In genomic region chr7:101018271-101019167, GRCh38 we compare ENCODE assay signal across 11 cellular contexts. TPM values are rescaled to one million over a fixed set of nuclear protein-coding genes. Genes with fewer than 3 reads are reported as not detected.
A peak's percentile ranks its signal among the peaks of the same experiment; 100 is the strongest.
DNase-seq lines count a peak whose midpoint lies in the region; ATAC-seq and TF ChIP-seq lines count a peak whose summit lies in the region.
"Had no signal": no experiment of that assay in that cellular context is flagged by ENCODE, and none has a peak within 500 bp of the region (broad histone marks: within the 10 kb centered on the region; RNA-seq: fewer than 3 reads in every experiment).

No MANE protein-coding gene starts in this region.

- DNase-seq in CD8-positive, alpha-beta memory T cell: no peak
- DNase-seq in GM23338 (ENCODE audit: low spot score) (peak; percentile 80), esophagus squamous epithelium (lab: John Stamatoyannopoulos, UW) (no peak), AG08396 (ENCODE audit: low spot score) (no peak), DMS53 treated with DMSO at 0.1 percent for 48 hours (lab: John Stamatoyannopoulos, UW; ENCODE audit: unreplicated experiment) (no peak)
- DNase-seq in activated naive CD8-positive, alpha-beta T cell treated with anti-CD3 and anti-CD28 coated beads for 36 hours: peak; percentile 16
- no peak for DNase-seq in natural killer cell treated with Interleukin-12 subunit alpha and Interleukin-12 subunit beta and Interleukin-15 and Interleukin-18, amount 100 ng/mL, for 72 hours (ENCODE audit: low spot score)
- DNase-seq: dermis blood vessel endothelial cell, NCI-H1048 had no signal

- peaks cover 0 to 9% of the 10 kb centered on the region in 2 donors for H3K27me3 Mint-ChIP-seq in CD8-positive, alpha-beta memory T cell
- H3K27me3 Mint-ChIP-seq in GM23338 (ENCODE audit: insufficient read depth, low read depth, poor library complexity): peaks cover 22% of the 10 kb centered on the region
- peaks cover 6% of the 10 kb centered on the region for H3K27me3 Mint-ChIP-seq in activated naive CD8-positive, alpha-beta T cell treated with anti-CD3 and anti-CD28 coated beads for 36 hours
- peaks cover 0 to 7% of the 10 kb centered on the region in 2 donors for H3K27me3 Mint-ChIP-seq in natural killer cell treated with Interleukin-12 subunit alpha and Interleukin-12 subunit beta and Interleukin-15 and Interleukin-18, amount 100 ng/mL, for 72 hours

- peaks cover 0 to 21% (median under 1%) of the 10 kb centered on the region in 3 donors for H3K36me3 Mint-ChIP-seq in CD8-positive, alpha-beta memory T cell
- H3K36me3 Mint-ChIP-seq in GM23338 (ENCODE audit: low read depth): peaks cover 7% of the 10 kb centered on the region
- H3K36me3 Mint-ChIP-seq in activated naive CD8-positive, alpha-beta T cell treated with anti-CD3 and anti-CD28 coated beads for 36 hours: no peaks in the 10 kb centered on the region
- no peaks in the 10 kb centered on the region for H3K36me3 Mint-ChIP-seq in natural killer cell treated with Interleukin-12 subunit alpha and Interleukin-12 subunit beta and Interleukin-15 and Interleukin-18, amount 100 ng/mL, for 72 hours

- H3K36me3 ChIP-seq in CD8-positive, alpha-beta memory T cell (ENCODE audit: insufficient read depth, low read length): no peaks in the 10 kb centered on the region
- H3K36me3 ChIP-seq in GM23338 (ENCODE audit: insufficient read depth) (no peaks in the 10 kb centered on the region), esophagus squamous epithelium (no peaks in the 10 kb centered on the region)

- 0 out of 2 replicates have a peak overlapping the region, but pooled peaks have one; percentile 49 for H2AFZ ChIP-seq in GM23338

- peaks cover 15% of the 10 kb centered on the region; the same call in 1 of the 2 replicates for H3F3A ChIP-seq in GM23338 (replicated peaks; ENCODE audit: low read depth)

- ATAC-seq in GM23338 (peak; percentile 58), SK-N-SH treated with all-trans-retinoic acid at 6 μM for 48 hours (no peak)
- peak; percentile 21 to 65 for ATAC-seq in natural killer cell treated with Interleukin-12 subunit alpha and Interleukin-12 subunit beta and Interleukin-15 and Interleukin-18, amount 100 ng/mL, for 72 hours

- TF ChIP-seq CTCF in GM23338 (conservative IDR thresholded peaks at IDR 0.05; ENCODE audit: low read depth in 2 of 2) (no peak), esophagus squamous epithelium (IDR thresholded peaks at IDR 0.05) (no peak)

- H3K4me2 ChIP-seq in GM23338: peak overlapping the region; percentile 70

- peaks cover 14 to 41% (median 20%) of the 10 kb centered on the region in 3 donors for H3K4me1 Mint-ChIP-seq in CD8-positive, alpha-beta memory T cell
- H3K4me1 Mint-ChIP-seq in GM23338: peaks cover 21% of the 10 kb centered on the region
- peaks cover 15% of the 10 kb centered on the region for H3K4me1 Mint-ChIP-seq in activated naive CD8-positive, alpha-beta T cell treated with anti-CD3 and anti-CD28 coated beads for 36 hours
- H3K4me1 Mint-ChIP-seq in natural killer cell treated with Interleukin-12 subunit alpha and Interleukin-12 subunit beta and Interleukin-15 and Interleukin-18, amount 100 ng/mL, for 72 hours (ENCODE audit: low read depth in 2 of 2): peaks cover 6 to 23% of the 10 kb centered on the region in 2 donors

- no peaks in the 10 kb centered on the region for H3K9me2 ChIP-seq in GM23338 (ENCODE audit: insufficient read depth)

- no peak for TF ChIP-seq POLR2A in esophagus squamous epithelium (IDR thresholded peaks at IDR 0.05)

- no peaks in the 10 kb centered on the region for H3K9me3 Mint-ChIP-seq in CD8-positive, alpha-beta memory T cell
- no peaks in the 10 kb centered on the region; the same call in 2 of the 3 replicates for H3K9me3 Mint-ChIP-seq in GM23338
- H3K9me3 Mint-ChIP-seq in activated naive CD8-positive, alpha-beta T cell treated with anti-CD3 and anti-CD28 coated beads for 36 hours: no peaks in the 10 kb centered on the region
- no peaks in the 10 kb centered on the region for H3K9me3 Mint-ChIP-seq in natural killer cell treated with Interleukin-12 subunit alpha and Interleukin-12 subunit beta and Interleukin-15 and Interleukin-18, amount 100 ng/mL, for 72 hours

- no peaks in the 10 kb centered on the region for H3K9me3 ChIP-seq in CD8-positive, alpha-beta memory T cell (ENCODE audit: low read length)
- no peaks in the 10 kb centered on the region for H3K9me3 ChIP-seq in esophagus squamous epithelium

- peaks cover 7% of the 10 kb centered on the region for H3K4me1 ChIP-seq in CD8-positive, alpha-beta memory T cell (ENCODE audit: insufficient read depth, low read length)
- H3K4me1 ChIP-seq in GM23338 (ENCODE audit: insufficient read depth) (peaks cover 19% of the 10 kb centered on the region), esophagus squamous epithelium (peaks cover 6 to 12% (median 9%) of the 10 kb centered on the region in 3 donors)

- whole genome bisulfite sequencing in esophagus squamous epithelium, 2 donors: 67% methylated on average over 1 of the region's 14 CpGs

- no peaks in the 10 kb centered on the region for H4K20me1 ChIP-seq in GM23338 (replicated peaks; ENCODE audit: insufficient read depth)

- CTCF ChIA-PET in CD8-positive, alpha-beta memory T cell (lab: Charles Lee): no interaction called here

- POLR2A ChIA-PET in CD8-positive, alpha-beta memory T cell (lab: Charles Lee): interaction anchor here (0.5 to 1.1 kb wide), 2 partner anchors 144 to 312 kb away, joined by 3 read pairs; partner anchors contain the start of genes POP7 and SRRT

- H3K27me3 ChIP-seq in CD8-positive, alpha-beta memory T cell (ENCODE audit: insufficient read depth, low read length, poor library complexity, severe bottlenecking): no peaks in the 10 kb centered on the region
- no peaks in the 10 kb centered on the region for H3K27me3 ChIP-seq in GM23338 (ENCODE audit: insufficient read depth)
- H3K27me3 ChIP-seq in esophagus squamous epithelium: peaks cover 0 to 41% (median 0%) of the 10 kb centered on the region in 4 donors

- intact Hi-C loops in esophagus squamous epithelium (cut with DNase I): no loop called here

- no peak overlapping the region for H3K4me3 ChIP-seq in CD8-positive, alpha-beta memory T cell (ENCODE audit: low read length)
- H3K4me3 ChIP-seq in GM23338 (peak overlapping the region; percentile 49; the same call in 1 of the 2 replicates), esophagus squamous epithelium (no peak overlapping the region)

- peak overlapping the region in 6 of 7 donors; percentile 19 to 85 (median 50) for H3K4me3 Mint-ChIP-seq in CD8-positive, alpha-beta memory T cell
- H3K4me3 Mint-ChIP-seq in GM23338: peak overlapping the region; percentile 41; the same call in 2 of the 3 replicates
- H3K4me3 Mint-ChIP-seq in activated naive CD8-positive, alpha-beta T cell treated with anti-CD3 and anti-CD28 coated beads for 36 hours: peak overlapping the region; percentile 52
- H3K4me3 Mint-ChIP-seq in natural killer cell treated with Interleukin-12 subunit alpha and Interleukin-12 subunit beta and Interleukin-15 and Interleukin-18, amount 100 ng/mL, for 72 hours: peak overlapping the region; percentile 48

- H3K27ac ChIP-seq in CD8-positive, alpha-beta memory T cell (ENCODE audit: low read depth, low read length): no peak overlapping the region
- H3K27ac ChIP-seq in GM23338 (ENCODE audit: low read depth): peak overlapping the region; percentile 59; the same call in 1 of the 2 replicates
- H3K27ac ChIP-seq in esophagus squamous epithelium: no peak overlapping the region

- H3K79me2 ChIP-seq in GM23338 (replicated peaks; ENCODE audit: insufficient read depth): no peaks in the 10 kb centered on the region

- H3K27ac Mint-ChIP-seq in CD8-positive, alpha-beta memory T cell: peak overlapping the region in 6 of 8 donors; percentile 15 to 85 (median 63)
- H3K27ac Mint-ChIP-seq in GM23338: no peak overlapping the region
- peak overlapping the region; percentile 68 for H3K27ac Mint-ChIP-seq in activated naive CD8-positive, alpha-beta T cell treated with anti-CD3 and anti-CD28 coated beads for 36 hours
- H3K27ac Mint-ChIP-seq in natural killer cell treated with Interleukin-12 subunit alpha and Interleukin-12 subunit beta and Interleukin-15 and Interleukin-18, amount 100 ng/mL, for 72 hours: peak overlapping the region; percentile 76 to 85

TF ChIP-seq in GM23338, 12 proteins besides CTCF, POLR2A, EP300 and RAD21 (continues in another document):
- TF ChIP-seq JUNB (IDR thresholded peaks at IDR 0.05; ENCODE audit: unreplicated experiment) (no peak), CREB1 (CRISPR knock-in tag; IDR thresholded peaks at IDR 0.05; ENCODE audit: low read depth) (no peak), EZH2phosphoT487 (IDR thresholded peaks at IDR 0.05; ENCODE audit: unreplicated experiment) (no peak)

TF ChIP-seq in SK-N-SH treated with all-trans-retinoic acid at 6 μM for 48 hours, 23 proteins besides CTCF, POLR2A, EP300 and RAD21 (continues in another document):
- no peak for TF ChIP-seq ARNTL (CRISPR knock-in tag; IDR thresholded peaks at IDR 0.05; ENCODE audit: borderline replicate concordance, low read depth)
- no peak for TF ChIP-seq ZNF70 (CRISPR knock-in tag; IDR thresholded peaks at IDR 0.05)
- no peak for TF ChIP-seq PPARA (CRISPR knock-in tag; IDR thresholded peaks at IDR 0.05; ENCODE audit: borderline replicate concordance)
- no peak for TF ChIP-seq ZNF565 (CRISPR knock-in tag; conservative IDR thresholded peaks at IDR 0.05; ENCODE audit: low read depth)
- no peak for TF ChIP-seq ESRRG (CRISPR knock-in tag; IDR thresholded peaks at IDR 0.05)
- no peak for TF ChIP-seq ZFP30 (CRISPR knock-in tag; IDR thresholded peaks at IDR 0.05)
- no peak for TF ChIP-seq ZNF8 (CRISPR knock-in tag; IDR thresholded peaks at IDR 0.05)
- no peak for TF ChIP-seq ISL1 (CRISPR knock-in tag; IDR thresholded peaks at IDR 0.05)
- TF ChIP-seq CSDC2 (CRISPR knock-in tag; IDR thresholded peaks at IDR 0.05): no peak
- no peak for TF ChIP-seq ZFP3 (CRISPR knock-in tag; IDR thresholded peaks at IDR 0.05)

RNA-seq across cellular contexts. Expression of gene MUC17, which starts 1.4 kb away (rescaled TPM):
- not detected for total RNA-seq in CD8-positive, alpha-beta memory T cell
- not detected for polyA plus RNA-seq in CD8-positive, alpha-beta memory T cell
- under 0.01 TPM in 1 of 2 replicates, not detected in the other for total RNA-seq in GM23338 (2014; rRNA removed; shearing (Covaris generic))
- polyA plus RNA-seq in GM23338 (2016; fragmentation: Nextera tagmentation; extraction: Ambion mirVana): not detected in 2 replicates
- not detected for total RNA-seq in activated naive CD8-positive, alpha-beta T cell treated with anti-CD3 and anti-CD28 coated beads for 36 hours
- not detected for total RNA-seq in natural killer cell treated with Interleukin-12 subunit alpha and Interleukin-12 subunit beta and Interleukin-15 and Interleukin-18, amount 100 ng/mL, for 72 hours
- total RNA-seq in esophagus squamous epithelium: not detected
- total RNA-seq: activated CD8-positive, alpha-beta memory T cell treated with anti-CD3 and anti-CD28 coated beads for 36 hours; dermis blood vessel endothelial cell had no signal

RNA-seq across cellular contexts. Expression of gene MUC12, which starts 49.2 kb away (rescaled TPM):
- total RNA-seq in CD8-positive, alpha-beta memory T cell: under 1 TPM in 1 of 2 experiments, not detected in 1; 0.35 TPM
- 0.54 TPM for polyA plus RNA-seq in CD8-positive, alpha-beta memory T cell
- 3.8 and 4.6 TPM in 2 replicates for total RNA-seq in GM23338 (2014; rRNA removed; shearing (Covaris generic))
- polyA plus RNA-seq in GM23338 (2016; fragmentation: Nextera tagmentation; extraction: Ambion mirVana): 18.0 and 21.4 TPM in 2 replicates
- under 1 TPM in 1 of 2 experiments, not detected in 1; 0.66 TPM for total RNA-seq in activated naive CD8-positive, alpha-beta T cell treated with anti-CD3 and anti-CD28 coated beads for 36 hours
- not detected for total RNA-seq in natural killer cell treated with Interleukin-12 subunit alpha and Interleukin-12 subunit beta and Interleukin-15 and Interleukin-18, amount 100 ng/mL, for 72 hours
- under 1 TPM in 1 of 4 donors, not detected in 3; 0.11 TPM for total RNA-seq in esophagus squamous epithelium
- total RNA-seq: dermis blood vessel endothelial cell had no signal

Comparison
In these comparisons a context has a peak if more than half of its experiments do, and no peak if none do; other contexts are left out.
1. DNase-seq: peak in GM23338 (single experiment) and activated naive CD8-positive, alpha-beta T cell treated with anti-CD3 and anti-CD28 coated beads for 36 hours (single experiment); none in CD8-positive, alpha-beta memory T cell (0 of 5), natural killer cell treated with Interleukin-12 subunit alpha and Interleukin-12 subunit beta and Interleukin-15 and Interleukin-18, amount 100 ng/mL, for 72 hours (single experiment), esophagus squamous epithelium (single experiment), AG08396 (single experiment) and DMS53 treated with DMSO at 0.1 percent for 48 hours (single experiment).
2. Peak in every context shown above with its lines, with median percentiles within 50 percentile points of each other: H3K4me3 Mint-ChIP-seq.